ENCODE assay signal across 16 cellular contexts in the genomic region with DNA sequence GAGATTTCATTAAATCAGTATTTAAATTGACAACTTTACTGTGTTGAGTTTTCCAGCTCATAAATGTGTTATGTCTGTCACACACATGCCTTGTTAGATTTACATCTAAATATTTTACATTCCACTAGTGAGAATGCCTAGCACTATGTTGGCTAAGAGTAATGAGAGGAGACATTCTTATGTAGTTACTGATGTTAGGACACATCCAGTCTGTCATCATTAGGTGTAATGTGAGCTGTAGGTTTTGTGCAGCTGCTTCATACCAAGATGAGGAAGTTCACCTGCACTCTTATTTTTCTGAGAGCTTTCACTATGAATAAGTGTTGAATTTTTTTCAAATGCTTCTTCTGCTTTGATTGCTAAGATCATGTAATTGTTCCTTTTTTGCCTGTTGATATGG.
DNase-seq lines count a peak whose midpoint lies in the region; TF ChIP-seq lines count a peak whose summit lies in the region.
"Had no signal": no experiment of that assay in that cellular context is flagged by ENCODE, and none has a peak within 500 bp of the region (broad histone marks: within the 10 kb centered on the region; RNA-seq: fewer than 3 reads in every experiment).

No MANE protein-coding gene starts in this region.

- H3K4me3 Mint-ChIP-seq in CD8-positive, alpha-beta memory T cell, result no peak overlapping the region
- H3K4me3 Mint-ChIP-seq: activated naive CD4-positive, alpha-beta T cell treated with anti-CD3 and anti-CD28 coated beads for 36 hours; naive B cell had no signal

- no peaks in the 10 kb centered on the region for H3K4me1 Mint-ChIP-seq in CD8-positive, alpha-beta memory T cell
- H3K4me1 Mint-ChIP-seq: naive B cell had no signal

- no peaks in the 10 kb centered on the region for H3K36me3 ChIP-seq in CD8-positive, alpha-beta memory T cell (ENCODE audit: insufficient read depth, low read length)
- H3K36me3 ChIP-seq: BLaER1 treated with 17β-estradiol and CSF1 and Interleukin-3, amounts not matched to agents 10 nM and 100 nM; tibial artery had no signal

- no peaks in the 10 kb centered on the region for H3K27me3 ChIP-seq in CD8-positive, alpha-beta memory T cell (ENCODE audit: insufficient read depth, low read length, poor library complexity, severe bottlenecking)
- H3K27me3 ChIP-seq: BLaER1 treated with 17β-estradiol and CSF1 and Interleukin-3, amounts not matched to agents 10 nM and 100 nM; tibial artery had no signal

- peak; percentile 69 for DNase-seq in AG09309 (ENCODE audit: low read depth)
- DNase-seq in GM20000 (ENCODE audit: low spot score), result peak; percentile 15
- DNase-seq in NCI-H226, result peak; percentile 94
- DNase-seq in fibroblast of villous mesenchyme (ENCODE audit: low read depth), result peak; percentile 50
- DNase-seq in COR-L47 (lab: John Stamatoyannopoulos, UW), result no peak
- no peak for DNase-seq in RKO (ENCODE audit: low spot score)
- no peak for DNase-seq in CD8-positive, alpha-beta memory T cell
- DNase-seq in NCI-H510A treated with DMSO at 0.1 percent for 48 hours (lab: John Stamatoyannopoulos, UW), result no peak
- DNase-seq: activated naive CD4-positive, alpha-beta T cell treated with anti-CD3 and anti-CD28 coated beads for 36 hours; naive B cell; NCI-H2227 treated with DMSO at 0.1 percent for 48 hours; stimulated activated CD4-positive, alpha-beta T cell treated with anti-CD3 and anti-CD28 coated beads, Interleukin-2, amount 100 ng/mL, for 48 hours; T1000; tibial artery had no signal

- H3K27me3 Mint-ChIP-seq in CD8-positive, alpha-beta memory T cell, result peaks cover 0 to 2% of the 10 kb centered on the region in 2 donors

- no peak overlapping the region for H3K27ac ChIP-seq in CD8-positive, alpha-beta memory T cell (ENCODE audit: low read depth, low read length)
- H3K27ac ChIP-seq: BLaER1 treated with 17β-estradiol and CSF1 and Interleukin-3, amounts not matched to agents 10 nM and 100 nM; HL-60; tibial artery had no signal

- H3K4me3 ChIP-seq in AG09309 (ENCODE audit: control insufficient read depth, low read depth, low read length) (no peak overlapping the region), fibroblast of villous mesenchyme (ENCODE audit: low read depth, low read length) (no peak overlapping the region)
- H3K4me3 ChIP-seq in CD8-positive, alpha-beta memory T cell (ENCODE audit: low read length), result no peak overlapping the region
- H3K4me3 ChIP-seq: BLaER1 treated with 17β-estradiol and CSF1 and Interleukin-3, amounts not matched to agents 10 nM and 100 nM; tibial artery had no signal

- no peak overlapping the region for H3K27ac Mint-ChIP-seq in CD8-positive, alpha-beta memory T cell
- H3K27ac Mint-ChIP-seq: activated naive CD4-positive, alpha-beta T cell treated with anti-CD3 and anti-CD28 coated beads for 36 hours had no signal

- TF ChIP-seq CTCF in AG09309 (IDR thresholded peaks at IDR 0.05; ENCODE audit: control insufficient read depth, insufficient read depth, low read depth, low read length, missing control alignments) (no peak), GM20000 (IDR thresholded peaks at IDR 0.05; ENCODE audit: extremely low read depth, missing control alignments) (no peak), fibroblast of villous mesenchyme (IDR thresholded peaks at IDR 0.05; ENCODE audit: insufficient read depth, low read depth, low read length) (no peak)

- peaks cover 0 to 4% (median 4%) of the 10 kb centered on the region in 5 donors for H3K9me3 Mint-ChIP-seq in CD8-positive, alpha-beta memory T cell
- H3K9me3 Mint-ChIP-seq: activated naive CD4-positive, alpha-beta T cell treated with anti-CD3 and anti-CD28 coated beads for 36 hours had no signal

- H3K9me3 ChIP-seq in CD8-positive, alpha-beta memory T cell (ENCODE audit: low read length), result no peaks in the 10 kb centered on the region
- H3K9me3 ChIP-seq: BLaER1 treated with 17β-estradiol and CSF1 and Interleukin-3, amounts not matched to agents 10 nM and 100 nM; tibial artery had no signal

- CTCF ChIA-PET in CD8-positive, alpha-beta memory T cell (lab: Charles Lee), result no interaction called here

- no peaks in the 10 kb centered on the region for H3K4me1 ChIP-seq in CD8-positive, alpha-beta memory T cell (ENCODE audit: insufficient read depth, low read length)

- POLR2A ChIA-PET in CD8-positive, alpha-beta memory T cell (lab: Charles Lee), result no interaction called here

- no peaks in the 10 kb centered on the region for H3K36me3 Mint-ChIP-seq in CD8-positive, alpha-beta memory T cell
- H3K36me3 Mint-ChIP-seq: naive B cell had no signal

Comparison
In these comparisons a context has a peak if more than half of its experiments do, and no peak if none do; other contexts are left out.
1. DNase-seq: peak in AG09309 (single experiment), GM20000 (single experiment), NCI-H226 (single experiment) and fibroblast of villous mesenchyme (single experiment); none in COR-L47 (single experiment), RKO (single experiment), CD8-positive, alpha-beta memory T cell (0 of 5) and NCI-H510A treated with DMSO at 0.1 percent for 48 hours (single experiment).